Comparison of ENCODE assay signal across 14 cellular contexts in the genomic region with DNA sequence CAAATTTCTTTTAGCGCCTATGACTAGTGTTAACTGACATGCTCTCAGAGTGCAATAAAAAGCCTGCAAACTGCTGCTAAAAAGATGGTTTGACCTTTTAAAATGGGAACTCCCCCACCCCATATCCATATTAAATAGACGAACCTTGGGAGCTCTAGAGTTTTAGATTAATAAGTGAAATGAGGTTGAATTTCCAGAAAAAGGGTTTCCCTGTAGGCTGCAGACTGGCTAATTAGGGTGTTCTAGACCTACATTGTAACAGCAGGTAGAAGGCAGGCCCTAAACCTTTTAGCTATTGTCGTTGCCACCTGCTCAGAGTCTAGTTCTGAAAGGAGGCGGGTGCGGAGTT. TPM values are rescaled to one million over a fixed set of nuclear protein-coding genes. Genes with fewer than 3 reads are reported as not detected.
DNase-seq lines count a peak whose midpoint lies in the region; ATAC-seq and TF ChIP-seq lines count a peak whose summit lies in the region.
"Had no signal": no experiment of that assay in that cellular context is flagged by ENCODE, and none has a peak within 500 bp of the region (broad histone marks: within the 10 kb centered on the region; RNA-seq: fewer than 3 reads in every experiment).

No MANE protein-coding gene starts in this region.

- no peak overlapping the region for H3K4me2 ChIP-seq in neuronal stem cell (ENCODE audit: insufficient read depth, low read length, poor library complexity, severe bottlenecking)

- no peaks in the 10 kb centered on the region for H3K9me3 ChIP-seq in CD4-positive, alpha-beta T cell (ENCODE audit: control insufficient read depth, low read length)
- H3K9me3 ChIP-seq in endodermal cell (ENCODE audit: control insufficient read depth, low read length) (no peaks in the 10 kb centered on the region), neuronal stem cell (replicated peaks in 1 of 2; ENCODE audit: control insufficient read depth in 2 of 2, insufficient read depth in 1 of 2, low read depth in 1 of 2, low read length in 2 of 2) (no peaks in the 10 kb centered on the region)
- H3K9me3 ChIP-seq: right atrium auricular region had no signal

- H3K14ac ChIP-seq in neuronal stem cell (ENCODE audit: low read length), result no peak overlapping the region

- H3K18ac ChIP-seq in neuronal stem cell (ENCODE audit: low read length), result no peak overlapping the region

- no peak overlapping the region for H3K23ac ChIP-seq in neuronal stem cell (ENCODE audit: low read depth, low read length, poor library complexity)

- no peaks in the 10 kb centered on the region for H3K36me3 ChIP-seq in H7 (replicated peaks; ENCODE audit: control insufficient read depth, insufficient read depth, low read length)
- H3K36me3 ChIP-seq in endodermal cell (ENCODE audit: control insufficient read depth, insufficient read depth, low read length), result no peaks in the 10 kb centered on the region
- no peaks in the 10 kb centered on the region for H3K36me3 ChIP-seq in rectal smooth muscle tissue (ENCODE audit: control insufficient read depth, insufficient read depth, low read length)
- no peaks in the 10 kb centered on the region for H3K36me3 ChIP-seq in neuronal stem cell (replicated peaks in 1 of 2; ENCODE audit: control insufficient read depth in 2 of 2, insufficient read depth in 2 of 2, low read length in 2 of 2)
- H3K36me3 ChIP-seq: right atrium auricular region had no signal

- no peak overlapping the region for H3K27ac ChIP-seq in CD4-positive, alpha-beta T cell (ENCODE audit: low read depth, low read length)
- H3K27ac ChIP-seq in endodermal cell (ENCODE audit: low read depth, low read length) (no peak overlapping the region), rectal smooth muscle tissue (ENCODE audit: low read depth, low read length) (no peak overlapping the region), neuronal stem cell (replicated peaks; ENCODE audit: low read length) (no peak overlapping the region)
- H3K27ac ChIP-seq: foreskin keratinocyte, VCaP had no signal

- no peak for ATAC-seq in CD4-positive, alpha-beta T cell (ENCODE audit: poor library complexity)
- ATAC-seq in GM18907 (IDR thresholded peaks at IDR 0.05; ENCODE audit: unreplicated experiment), result no peak

- H3K4me1 Mint-ChIP-seq in CD4-positive, alpha-beta T cell (ENCODE audit: low read depth), result peaks cover 10% of the 10 kb centered on the region
- peaks cover 27% of the 10 kb centered on the region for H3K4me1 Mint-ChIP-seq in endodermal cell

- H3K36me3 Mint-ChIP-seq in CD4-positive, alpha-beta T cell (ENCODE audit: low read depth), result no peaks in the 10 kb centered on the region
- H3K36me3 Mint-ChIP-seq in endodermal cell (ENCODE audit: low read depth), result no peaks in the 10 kb centered on the region

- H3K4me1 ChIP-seq in endodermal cell (ENCODE audit: control insufficient read depth, insufficient read depth, low read length), result peaks cover 2% of the 10 kb centered on the region
- H3K4me1 ChIP-seq in rectal smooth muscle tissue (ENCODE audit: control insufficient read depth, insufficient read depth, low read length), result peaks cover 4% of the 10 kb centered on the region
- peaks cover 0 to 9% of the 10 kb centered on the region in 2 donors for H3K4me1 ChIP-seq in neuronal stem cell (ENCODE audit: control insufficient read depth in 2 of 2, insufficient read depth in 1 of 2, low read depth in 1 of 2, low read length in 2 of 2)
- H3K4me1 ChIP-seq: foreskin keratinocyte had no signal

- CTCF ChIA-PET in CD4-positive, alpha-beta T cell (lab: Charles Lee), result no interaction called here

- POLR2A ChIA-PET in CD4-positive, alpha-beta T cell (lab: Charles Lee), result no interaction called here

- H3K79me1 ChIP-seq in neuronal stem cell (ENCODE audit: low read depth, low read length), result no peaks in the 10 kb centered on the region

- H3K27ac Mint-ChIP-seq in CD4-positive, alpha-beta T cell, result no peak overlapping the region
- no peak overlapping the region for H3K27ac Mint-ChIP-seq in endodermal cell

- no peak overlapping the region for H2BK15ac ChIP-seq in neuronal stem cell (ENCODE audit: low read length)

- H3K27me3 ChIP-seq in CD4-positive, alpha-beta T cell (ENCODE audit: control insufficient read depth, insufficient read depth, low read length), result peaks cover 44% of the 10 kb centered on the region
- H3K27me3 ChIP-seq in H7 (ENCODE audit: control insufficient read depth, insufficient read depth, low read length), result peaks cover 36% of the 10 kb centered on the region
- peaks cover 57% of the 10 kb centered on the region for H3K27me3 ChIP-seq in endodermal cell (ENCODE audit: control insufficient read depth, insufficient read depth, low read length, poor library complexity, severe bottlenecking)
- no peaks in the 10 kb centered on the region for H3K27me3 ChIP-seq in rectal smooth muscle tissue (ENCODE audit: control insufficient read depth, insufficient read depth, low read length)
- H3K27me3 ChIP-seq in neuronal stem cell (ENCODE audit: control insufficient read depth in 3 of 3, insufficient read depth in 3 of 3, low read depth in 1 of 3, low read length in 3 of 3), result peaks cover 7 to 65% (median 31%) of the 10 kb centered on the region in 3 experiments
- H3K27me3 ChIP-seq: right atrium auricular region had no signal

- no peak overlapping the region for H3K4ac ChIP-seq in neuronal stem cell (ENCODE audit: low read length)

- no peak overlapping the region for H4K91ac ChIP-seq in neuronal stem cell (ENCODE audit: low read depth, low read length, poor library complexity)

- no peak overlapping the region for H2BK120ac ChIP-seq in neuronal stem cell (ENCODE audit: low read depth, low read length)

- H2AFZ ChIP-seq in neuronal stem cell (ENCODE audit: low read length), result no peak overlapping the region

- no peak overlapping the region for H4K8ac ChIP-seq in neuronal stem cell (ENCODE audit: low read depth, low read length)

- peaks cover 72% of the 10 kb centered on the region for H3K27me3 Mint-ChIP-seq in CD4-positive, alpha-beta T cell
- H3K27me3 Mint-ChIP-seq in endodermal cell (ENCODE audit: insufficient read depth), result peaks cover 75% of the 10 kb centered on the region

- no peak for TF ChIP-seq CTCF in CD4-positive, alpha-beta T cell (IDR thresholded peaks at IDR 0.05)
- TF ChIP-seq CTCF in endodermal cell (conservative IDR thresholded peaks at IDR 0.05), result no peak

- no peak overlapping the region for H2AK5ac ChIP-seq in neuronal stem cell (ENCODE audit: low read depth, low read length)

- H3K4me3 Mint-ChIP-seq in CD4-positive, alpha-beta T cell, result peak overlapping the region; percentile 79
- peak overlapping the region; percentile 72 for H3K4me3 Mint-ChIP-seq in endodermal cell

- no peak overlapping the region for H2BK12ac ChIP-seq in neuronal stem cell (ENCODE audit: low read length)

- H3K9ac ChIP-seq in endodermal cell (ENCODE audit: extremely low read depth, low read length, poor library complexity, severe bottlenecking), result no peak overlapping the region
- no peak overlapping the region for H3K9ac ChIP-seq in rectal smooth muscle tissue (ENCODE audit: low read length)
- no peak overlapping the region for H3K9ac ChIP-seq in neuronal stem cell (ENCODE audit: low read depth, low read length, poor library complexity)

- WGBS in endodermal cell (ENCODE audit: insufficient coverage in 1 of 2, insufficient read length in 1 of 2), 2 experiments, result 0 to 22% methylated on average over 2 to 5 of the region's 5 CpGs
- no CpG with 5 or more reads among the region's 5 CpGs for WGBS in neuronal stem cell (ENCODE audit: extremely low coverage in 2 of 2, insufficient read length in 2 of 2, insufficient replicate concordance in 1 of 2), 2 donors

- no peaks in the 10 kb centered on the region for H3K9me3 Mint-ChIP-seq in CD4-positive, alpha-beta T cell
- no peaks in the 10 kb centered on the region for H3K9me3 Mint-ChIP-seq in endodermal cell

- DNase-seq in CD4-positive, alpha-beta T cell, result no peak
- no peak for DNase-seq in H7
- DNase-seq in endodermal cell, result no peak
- no peak for DNase-seq in activated CD8-positive, alpha-beta memory T cell treated with anti-CD3 and anti-CD28 coated beads for 24 hours
- DNase-seq in ureter (ENCODE audit: low spot score), result no peak
- no peak for DNase-seq in neuronal stem cell (ENCODE audit: low spot score)
- DNase-seq: activated effector memory CD4-positive, alpha-beta T cell treated with Interleukin-2 at 50 U/mL for 16 hours; DMS79; NCI-H446 treated with DMSO at 0.1 percent for 48 hours had no signal

- H2BK5ac ChIP-seq in neuronal stem cell (ENCODE audit: low read length), result no peak overlapping the region

- intact Hi-C loops in CD4-positive, alpha-beta T cell (cut with DNase I, micrococcal nuclease), result no loop called here

- H3K4me3 ChIP-seq in H7 (ENCODE audit: insufficient read depth, low read depth, low read length) (peak overlapping the region; percentile 18), endodermal cell (ENCODE audit: low read length) (peak overlapping the region; percentile 75), rectal smooth muscle tissue (ENCODE audit: low read length) (peak overlapping the region; percentile 70), neuronal stem cell (ENCODE audit: low read length in 2 of 2) (no peak overlapping the region)

RNA-seq across cellular contexts. Expression of a gene that starts 2.2 kb away (rescaled TPM):
- total RNA-seq in CD4-positive, alpha-beta T cell, result under 1 TPM in 1 of 2 experiments, not detected in 1; 0.11 TPM
- 2.3 and 4.5 TPM in 2 replicates for total RNA-seq in H7 (2014; rRNA removed; shearing (Covaris generic))
- 1 to 10 TPM; 2.3 to 4.2 TPM for total RNA-seq in endodermal cell
- 2.5 TPM for polyA plus RNA-seq in endodermal cell (2013, experiment 1 of 2)
- polyA plus RNA-seq in endodermal cell (2013, experiment 2 of 2), result 2.2 TPM
- 3.6 TPM for total RNA-seq in ureter
- 0.21 TPM for polyA plus RNA-seq in neuronal stem cell (2013, experiment 1 of 2)
- 0.17 TPM for polyA plus RNA-seq in neuronal stem cell (2013, experiment 2 of 2)

Comparison
In these comparisons a context has a peak if more than half of its experiments do, and no peak if none do; other contexts are left out.
1. H3K4me3 ChIP-seq: peak in H7 (single experiment), endodermal cell (single experiment) and rectal smooth muscle tissue (single experiment); none in neuronal stem cell (0 of 2).